ENCODE assay signal across 14 cellular contexts in genomic region chr1:201939271-201939973, GRCh38. TPM values are rescaled to one million over a fixed set of nuclear protein-coding genes. Genes with fewer than 3 reads are reported as not detected.
DNase-seq lines count a peak whose midpoint lies in the region; ATAC-seq, FAIRE-seq and TF ChIP-seq lines count a peak whose summit lies in the region.
"Had no signal": no experiment of that assay in that cellular context is flagged by ENCODE, and none has a peak within 500 bp of the region (broad histone marks: within the 10 kb centered on the region; RNA-seq: fewer than 3 reads in every experiment).

No MANE protein-coding gene starts in this region.

- no peak for TF ChIP-seq RAD21 in HCT116 (IDR thresholded peaks at IDR 0.05; ENCODE audit: low read depth)

- no peaks in the 10 kb centered on the region for H3K9me2 ChIP-seq in HCT116 (ENCODE audit: insufficient read depth)

- no TSS peak for BruUV-seq in HCT116 (replicated peaks; lab: Mats Ljungman, UMichigan)

- CTCF ChIA-PET in HCT116 (lab: Charles Lee) = no interaction called here

- H3K4me2 ChIP-seq in HCT116 (ENCODE audit: low read length) (no peak overlapping the region), smooth muscle cell (no peak overlapping the region)

- H3K9ac ChIP-seq in HCT116 (ENCODE audit: low read length) (no peak overlapping the region), smooth muscle cell (ENCODE audit: low read depth) (no peak overlapping the region)

- H3K9me3 ChIP-seq in HCT116 (ENCODE audit: control insufficient read depth in 1 of 2, insufficient read depth in 1 of 2, low read depth in 1 of 2, low read length in 2 of 2) (no peaks in the 10 kb centered on the region), ascending aorta (no peaks in the 10 kb centered on the region), muscle layer of duodenum (ENCODE audit: control insufficient read depth in 1 of 2, low read length in 2 of 2) (no peaks in the 10 kb centered on the region), smooth muscle cell (replicated peaks; ENCODE audit: low read depth) (no peaks in the 10 kb centered on the region)
- H3K9me3 ChIP-seq: Peyer's patch had no signal

- H3F3A ChIP-seq in smooth muscle cell (ENCODE audit: low read depth) = peaks cover 9% of the 10 kb centered on the region

- ATAC-seq in HCT116 = no peak
- ATAC-seq in stimulated activated naive CD8-positive, alpha-beta T cell treated with anti-CD3 and anti-CD28 coated beads, Interleukin-15, Interleukin-2, amounts not matched to agents 100 U/mL and 50 U/mL, for 24 hours = no peak

- no peaks in the 10 kb centered on the region for H4K20me1 ChIP-seq in HCT116 (ENCODE audit: insufficient read depth)
- H4K20me1 ChIP-seq in smooth muscle cell (ENCODE audit: low read depth) = no peaks in the 10 kb centered on the region

- TF ChIP-seq POLR2A in HCT116 (IDR thresholded peaks at IDR 0.05; ENCODE audit: borderline replicate concordance, extremely low read depth, insufficient read depth, insufficient read length) = no peak

- no peaks in the 10 kb centered on the region for H3K36me3 ChIP-seq in HCT116 (ENCODE audit: control insufficient read depth in 1 of 2, insufficient read depth in 2 of 2, low read length in 2 of 2)
- peaks cover 28 to 52% of the 10 kb centered on the region in 2 donors for H3K36me3 ChIP-seq in ascending aorta
- no peaks in the 10 kb centered on the region for H3K36me3 ChIP-seq in muscle layer of duodenum (ENCODE audit: control insufficient read depth in 1 of 2, insufficient read depth in 2 of 2, low read length in 2 of 2)
- no peaks in the 10 kb centered on the region for H3K36me3 ChIP-seq in smooth muscle cell (ENCODE audit: low read depth)
- H3K36me3 ChIP-seq: Peyer's patch had no signal

- H3K4me3 ChIP-seq in HCT116 (replicated peaks in 1 of 2; ENCODE audit: low read depth in 1 of 2, low read length in 2 of 2) (no peak overlapping the region), ascending aorta (peak overlapping the region; percentile 72 to 91), muscle layer of duodenum (ENCODE audit: low read depth in 1 of 2, low read length in 2 of 2) (peak overlapping the region in 1 of 2 donors; percentile 19), smooth muscle cell (no peak overlapping the region)
- H3K4me3 ChIP-seq: Peyer's patch had no signal

- H3K79me2 ChIP-seq in HCT116 (ENCODE audit: insufficient read depth, low read length) (no peaks in the 10 kb centered on the region), smooth muscle cell (ENCODE audit: low read depth) (peaks cover 7% of the 10 kb centered on the region)

- FAIRE-seq in urothelium cell line (lab: Jason Lieb, UNC) = no peak

- TF ChIP-seq CTCF in HCT116 (IDR thresholded peaks at IDR 0.05 in 2 of 3, conservative IDR thresholded peaks at IDR 0.05 in 1 of 3; ENCODE audit: borderline replicate concordance in 1 of 3, insufficient read depth in 1 of 3, low read depth in 2 of 3, low read length in 2 of 3) (no peak), ascending aorta (IDR thresholded peaks at IDR 0.05) (no peak), smooth muscle cell (IDR thresholded peaks at IDR 0.05; ENCODE audit: borderline replicate concordance, insufficient read depth, poor library complexity, severe bottlenecking) (no peak)

- intact Hi-C loops in HCT116 (cut with micrococcal nuclease) (no loop called here), ascending aorta (cut with DNase I) (loop anchor here (2.0 kb wide), 1 partner anchor 23 kb away; no protein-coding TSS in a partner anchor)

- H3K4me1 ChIP-seq in HCT116 (ENCODE audit: control insufficient read depth in 1 of 2, insufficient read depth in 2 of 2, low read length in 2 of 2) (peaks cover 9 to 20% of the 10 kb centered on the region in 2 experiments; a peak in 3 of 4 replicates), ascending aorta (peaks cover 21 to 39% of the 10 kb centered on the region in 2 donors), muscle layer of duodenum (ENCODE audit: control insufficient read depth in 1 of 2, insufficient read depth in 2 of 2, low read length in 2 of 2) (peaks cover 0 to 40% of the 10 kb centered on the region in 2 donors), smooth muscle cell (ENCODE audit: low read depth) (peaks cover 21% of the 10 kb centered on the region)
- H3K4me1 ChIP-seq: Peyer's patch had no signal

- no peak for DNase-seq in HCT116 (ENCODE audit: low read depth, low spot score)
- DNase-seq in ascending aorta (ENCODE audit: low spot score in 2 of 2) = no peak
- DNase-seq in smooth muscle cell (lab: John Stamatoyannopoulos, UW; ENCODE audit: unreplicated experiment) = no peak
- no peak for DNase-seq in GM19240 (ENCODE audit: insufficient read length, low spot score)
- DNase-seq in stimulated activated naive CD8-positive, alpha-beta T cell treated with anti-CD3 and anti-CD28 coated beads, Interleukin-15, Interleukin-2, amounts not matched to agents 100 U/mL and 50 U/mL, for 24 hours = no peak
- DNase-seq in urothelium cell line (ENCODE audit: low spot score) = no peak
- no peak for DNase-seq in NCI-H446 (lab: John Stamatoyannopoulos, UW)
- DNase-seq: activated CD4-positive, alpha-beta memory T cell treated with anti-CD3 and anti-CD28 coated beads, Interleukin-2, amount 10 ng/mL, durations not matched to agents 7 days and 5 days; COR-L47; erythroblast; NCI-H2081 treated with DMSO at 0.1 percent for 48 hours; NCI-H748 treated with DMSO at 0.1 percent for 48 hours; Peyer's patch had no signal

- H3K27ac ChIP-seq in HCT116 (ENCODE audit: low read depth, low read length) (no peak overlapping the region), ascending aorta (peak overlapping the region; percentile 81 to 87), muscle layer of duodenum (ENCODE audit: low read length) (peak overlapping the region; percentile 51), smooth muscle cell (ENCODE audit: low read depth) (peak overlapping the region; percentile 53)

- H2AFZ ChIP-seq in HCT116 (ENCODE audit: low read depth, low read length, poor library complexity, severe bottlenecking) (peak overlapping the region; percentile 26), smooth muscle cell (ENCODE audit: low read depth) (no peak overlapping the region)

- 85% methylated on average over 8 of the region's 8 CpGs for WGBS in smooth muscle cell (ENCODE audit: low lambda C conversion rate)

- POLR2A ChIA-PET in HCT116 (lab: Charles Lee) = no interaction called here

- H3K27me3 ChIP-seq in HCT116 (ENCODE audit: insufficient read depth, low read length) (no peaks in the 10 kb centered on the region), ascending aorta (no peaks in the 10 kb centered on the region), muscle layer of duodenum (ENCODE audit: low read depth, low read length) (no peaks in the 10 kb centered on the region), smooth muscle cell (ENCODE audit: low read depth) (no peaks in the 10 kb centered on the region)
- H3K27me3 ChIP-seq: Peyer's patch had no signal

- RAD21 ChIA-PET in HCT116 (lab: Charles Lee; ENCODE audit: low non-redundant PET in 1 of 2, low total read pairs in 2 of 2, uncharacterized antibody in 2 of 2, unreplicated experiment in 2 of 2) = no interaction called here

TF ChIP-seq in HCT116, 20 proteins besides CTCF, POLR2A, EP300 and RAD21 (continues in another document):
- TF ChIP-seq FOSL1 (IDR thresholded peaks at IDR 0.05; ENCODE audit: low read depth) (no peak), REST (IDR thresholded peaks at IDR 0.05; ENCODE audit: low read depth) (no peak), JUND (IDR thresholded peaks at IDR 0.05) (no peak), POLR2AphosphoS5 (IDR thresholded peaks at IDR 0.05; ENCODE audit: low read depth, low read length) (no peak), MAX (IDR thresholded peaks at IDR 0.05) (no peak), EZH2phosphoT487 (IDR thresholded peaks at IDR 0.05; ENCODE audit: borderline replicate concordance) (no peak)

RNA-seq across cellular contexts. Expression of gene LMOD1, which starts 6.9 kb away (rescaled TPM):
- 0.12 TPM for total RNA-seq in HCT116 (2021; ENCODE audit: unreplicated experiment)
- polyA plus RNA-seq in HCT116 (2012) = 0.87 and 1.7 TPM in 2 replicates
- 316 TPM for total RNA-seq in ascending aorta
- total RNA-seq in smooth muscle cell = 4.0 and 6.5 TPM in 2 replicates
- polyA plus RNA-seq in smooth muscle cell = 5.6 and 6.2 TPM in 2 replicates
- total RNA-seq: activated CD4-positive, alpha-beta memory T cell treated with anti-CD3 and anti-CD28 coated beads, Interleukin-2, amount 10 ng/mL, durations not matched to agents 7 days and 5 days had no signal

RNA-seq across cellular contexts. Expression of gene TIMM17A, which starts 15.9 kb away (rescaled TPM):
- total RNA-seq in HCT116 (2021; ENCODE audit: unreplicated experiment) = 100 TPM
- polyA plus RNA-seq in HCT116 (2012) = 42.7 and 44.5 TPM in 2 replicates
- total RNA-seq in ascending aorta = 7.9 TPM
- total RNA-seq in smooth muscle cell = 78.6 and 99.3 TPM in 2 replicates
- polyA plus RNA-seq in smooth muscle cell = 102 and 117 TPM in 2 replicates

RNA-seq across cellular contexts. Expression of gene RNPEP, which starts 43.0 kb away (rescaled TPM):
- total RNA-seq in HCT116 (2021; ENCODE audit: unreplicated experiment) (85.9 TPM), ascending aorta (106 TPM), smooth muscle cell (50.6 and 53.4 TPM in 2 replicates)
- 57.2 and 67.7 TPM in 2 replicates for polyA plus RNA-seq in HCT116 (2012)
- 59.0 and 70.9 TPM in 2 replicates for polyA plus RNA-seq in smooth muscle cell

RNA-seq across cellular contexts. Expression of gene SHISA4, which starts 50.7 kb away (rescaled TPM):
- total RNA-seq in HCT116 (2021; ENCODE audit: unreplicated experiment) (15.2 TPM), ascending aorta (62.5 TPM), smooth muscle cell (23.1 and 30.1 TPM in 2 replicates)
- 23.0 and 23.2 TPM in 2 replicates for polyA plus RNA-seq in HCT116 (2012)
- 64.4 and 73.5 TPM in 2 replicates for polyA plus RNA-seq in smooth muscle cell

Comparison
In these comparisons a context has a peak if more than half of its experiments do, and no peak if none do; other contexts are left out.
1. H3K4me3 ChIP-seq: peak in ascending aorta (2 of 2); none in HCT116 (0 of 2) and smooth muscle cell (single experiment).
2. RNA of gene LMOD1, which starts 6.9 kb away (total RNA-seq): 316 TPM in ascending aorta (single experiment); 4.0 to 6.5 TPM in smooth muscle cell and 0.12 TPM in HCT116 (single experiment); every median in the first group is over 10 times any median in the second.